15 cellular contexts compared by ENCODE assay signal in genomic region chr4:80077639-80078038, GRCh38. TPM values are rescaled to one million over a fixed set of nuclear protein-coding genes. Genes with fewer than 3 reads are reported as not detected.
A peak's percentile ranks its signal among the peaks of the same experiment; 100 is the strongest.
DNase-seq lines count a peak whose midpoint lies in the region; ATAC-seq and TF ChIP-seq lines count a peak whose summit lies in the region.
"Had no signal": no experiment of that assay in that cellular context is flagged by ENCODE, and none has a peak within 500 bp of the region (broad histone marks: within the 10 kb centered on the region; RNA-seq: fewer than 3 reads in every experiment).

No MANE protein-coding gene starts in this region.

- H3K4me2 ChIP-seq in IMR-90 (ENCODE audit: low read depth, low read length) (no peak overlapping the region), osteoblast (ENCODE audit: insufficient read depth, low read length) (peak overlapping the region; percentile 33)

- no peak overlapping the region for H2AK5ac ChIP-seq in IMR-90 (ENCODE audit: low read depth, low read length)

- no peak for TF ChIP-seq CTCF in IMR-90 (conservative IDR thresholded peaks at IDR 0.05; ENCODE audit: low read depth, low read length)
- no peak for TF ChIP-seq CTCF in osteoblast (IDR thresholded peaks at IDR 0.05; ENCODE audit: extremely low read depth, low read depth, low read length)
- no peak for TF ChIP-seq CTCF in heart left ventricle (IDR thresholded peaks at IDR 0.05)
- TF ChIP-seq CTCF in Peyer's patch (IDR thresholded peaks at IDR 0.05) = no peak

- H3K79me2 ChIP-seq in osteoblast (ENCODE audit: insufficient read depth, low read length) = peaks cover 3% of the 10 kb centered on the region

- no peaks in the 10 kb centered on the region for H3K9me1 ChIP-seq in IMR-90 (ENCODE audit: insufficient read depth, low read length)

- no peak overlapping the region for H2AK9ac ChIP-seq in IMR-90 (replicated peaks; ENCODE audit: low read depth, low read length, poor library complexity)

- TF ChIP-seq POLR2A in IMR-90 (IDR thresholded peaks at IDR 0.05; ENCODE audit: low read depth, low read length) = no peak
- no peak for TF ChIP-seq POLR2A in heart left ventricle (IDR thresholded peaks at IDR 0.05)
- TF ChIP-seq POLR2A in Peyer's patch (IDR thresholded peaks at IDR 0.05) = no peak

- no peaks in the 10 kb centered on the region for H3K79me1 ChIP-seq in IMR-90 (ENCODE audit: low read depth in 1 of 2, low read length in 2 of 2)

- DNase-seq in activated naive CD4-positive, alpha-beta T cell treated with anti-CD3 and anti-CD28 coated beads, Interleukin-2, amount 50 U/mL, for 72 hours (ENCODE audit: low spot score in 2 of 2) = no peak
- DNase-seq in activated naive CD4-positive, alpha-beta T cell (lab: John Stamatoyannopoulos, UW) = no peak
- DNase-seq in IMR-90 (peak; percentile 69), amniotic epithelial cell (ENCODE audit: low read depth) (peak; percentile 45), osteoblast (ENCODE audit: insufficient read length, low spot score, missing footprints) (peak; percentile 82), GM19238 (ENCODE audit: insufficient read length, low spot score) (no peak), heart left ventricle (no peak), Peyer's patch (no peak)
- DNase-seq: colonic mucosa, DMS153, hypothalamus, NCI-H1694, NCI-H526, posterior cingulate gyrus had no signal

- H4K8ac ChIP-seq in IMR-90 (ENCODE audit: low read depth in 2 of 2, low read length in 2 of 2) = no peak overlapping the region

- no peak overlapping the region for H2BK120ac ChIP-seq in IMR-90 (ENCODE audit: low read depth, low read length)

- H2BK15ac ChIP-seq in IMR-90 (ENCODE audit: low read depth, low read length) = no peak overlapping the region

- no CpG with 5 or more reads among the region's 5 CpGs for WGBS in IMR-90 (ENCODE audit: extremely low coverage in 2 of 2, insufficient read length in 1 of 2), 2 experiments
- WGBS in heart left ventricle, 4 donors = 80 to 85% (median 82%) methylated on average over 5 of the region's 5 CpGs

- POLR2A ChIA-PET in IMR-90 (lab: Charles Lee; ENCODE audit: unreplicated experiment) = no interaction called here

- no peak overlapping the region for H2BK5ac ChIP-seq in IMR-90 (ENCODE audit: low read depth, low read length, poor library complexity, severe bottlenecking)

- peak; percentile 67 to 79 for ATAC-seq in activated naive CD4-positive, alpha-beta T cell treated with anti-CD3 and anti-CD28 coated beads, Interleukin-2, amount 50 U/mL, for 72 hours
- ATAC-seq in IMR-90 (ENCODE audit: low read depth) (no peak), heart left ventricle (no peak)
- ATAC-seq: HCT116 had no signal

- H3K56ac ChIP-seq in IMR-90 (ENCODE audit: extremely low read depth, insufficient read depth, low read length) = no peak overlapping the region

- no peak overlapping the region for H2BK20ac ChIP-seq in IMR-90 (ENCODE audit: low read depth, low read length)

- dilution Hi-C loops in IMR-90 (cut with HindIII; ENCODE audit: low sequenced_read_pairs, unreplicated experiment) = no loop called here

- H3K9me3 ChIP-seq in IMR-90 (ENCODE audit: control insufficient read depth, insufficient read depth, low read length) (no peaks in the 10 kb centered on the region), osteoblast (ENCODE audit: low read depth, low read length) (no peaks in the 10 kb centered on the region), heart left ventricle (no peaks in the 10 kb centered on the region), Peyer's patch (no peaks in the 10 kb centered on the region)
- H3K9me3 ChIP-seq: colonic mucosa had no signal

- H3K27me3 ChIP-seq in IMR-90 (ENCODE audit: control insufficient read depth, insufficient read depth, low read length) = no peaks in the 10 kb centered on the region
- no peaks in the 10 kb centered on the region for H3K27me3 ChIP-seq in osteoblast (ENCODE audit: insufficient read depth, low read length)
- no peaks in the 10 kb centered on the region for H3K27me3 ChIP-seq in heart left ventricle
- H3K27me3 ChIP-seq in Peyer's patch = no peaks in the 10 kb centered on the region
- H3K27me3 ChIP-seq: colonic mucosa had no signal

- H4K5ac ChIP-seq in IMR-90 (ENCODE audit: low read depth, low read length) = no peak overlapping the region

- no peak for TF ChIP-seq RAD21 in IMR-90 (IDR thresholded peaks at IDR 0.05; ENCODE audit: low read length)

- H3K14ac ChIP-seq in IMR-90 (replicated peaks; ENCODE audit: low read depth, low read length) = no peak overlapping the region

- H4K20me1 ChIP-seq in IMR-90 (ENCODE audit: insufficient read depth, low read length) (no peaks in the 10 kb centered on the region), osteoblast (ENCODE audit: insufficient read depth, low read length) (no peaks in the 10 kb centered on the region)

- no peak overlapping the region for H3K23ac ChIP-seq in IMR-90 (ENCODE audit: low read depth, low read length)

- H3K36me3 Mint-ChIP-seq in activated naive CD4-positive, alpha-beta T cell treated with anti-CD3 and anti-CD28 coated beads, Interleukin-2, amount 50 U/mL, for 72 hours = peaks cover 9 to 19% of the 10 kb centered on the region in 2 donors

- CTCF ChIA-PET in IMR-90 (lab: Yijun Ruan, JAX) = no interaction called here

- H3K27ac ChIP-seq in IMR-90 (ENCODE audit: insufficient read depth, low read length) (no peak overlapping the region), osteoblast (ENCODE audit: low read depth, low read length) (no peak overlapping the region), heart left ventricle (no peak overlapping the region), Peyer's patch (no peak overlapping the region)
- H3K27ac ChIP-seq: colonic mucosa had no signal

- H4K91ac ChIP-seq in IMR-90 (ENCODE audit: insufficient read depth, low read depth, low read length) = no peak overlapping the region

- H3K4me3 ChIP-seq in IMR-90 (ENCODE audit: insufficient read depth, low read depth, low read length) = no peak overlapping the region
- H3K4me3 ChIP-seq in osteoblast (ENCODE audit: insufficient read depth, low read length) = no peak overlapping the region
- H3K4me3 ChIP-seq in heart left ventricle = peak overlapping the region in 1 of 12 donors; percentile 5
- no peak overlapping the region for H3K4me3 ChIP-seq in Peyer's patch
- H3K4me3 ChIP-seq: colonic mucosa had no signal

- no TSS peak for BruUV-seq in IMR-90 (replicated peaks; lab: Mats Ljungman, UMichigan)

- H2AFZ ChIP-seq in IMR-90 (replicated peaks; ENCODE audit: low read length, poor library complexity) (no peak overlapping the region), osteoblast (ENCODE audit: low read length) (no peak overlapping the region)

- no peak overlapping the region for H3K9ac ChIP-seq in IMR-90 (ENCODE audit: low read depth, low read length)

- H3K18ac ChIP-seq in IMR-90 (ENCODE audit: low read depth, low read length) = no peak overlapping the region

- intact Hi-C loops in IMR-90 (cut with micrococcal nuclease) (loop anchor here (10.0 kb wide), 1 partner anchor 223 kb away; no protein-coding TSS in a partner anchor), heart left ventricle (cut with DNase I) (loop anchor here in 8 of 10 donors (10.0 kb wide), 5 partner anchors 107 to 1123 kb away; partner anchors contain the start of gene PRDM8 (in 1 of the 8))

- in situ Hi-C loops in IMR-90 (cut with MboI; ENCODE audit: low sequenced_read_pairs) = no loop called here

- H3K27ac Mint-ChIP-seq in activated naive CD4-positive, alpha-beta T cell treated with anti-CD3 and anti-CD28 coated beads, Interleukin-2, amount 50 U/mL, for 72 hours = peak overlapping the region in 1 of 2 donors; percentile 53

- no peaks in the 10 kb centered on the region for H3K36me3 ChIP-seq in IMR-90 (ENCODE audit: control insufficient read depth, insufficient read depth, low read length)
- no peaks in the 10 kb centered on the region for H3K36me3 ChIP-seq in osteoblast (ENCODE audit: insufficient read depth, low read length)
- H3K36me3 ChIP-seq in heart left ventricle = no peaks in the 10 kb centered on the region
- no peaks in the 10 kb centered on the region for H3K36me3 ChIP-seq in Peyer's patch
- H3K36me3 ChIP-seq: colonic mucosa had no signal

- peaks cover 2% of the 10 kb centered on the region; the same call in 1 of the 2 replicates for H3K4me1 ChIP-seq in IMR-90 (ENCODE audit: control insufficient read depth, insufficient read depth, low read length)
- H3K4me1 ChIP-seq in osteoblast (ENCODE audit: insufficient read depth, low read length) = peaks cover 24% of the 10 kb centered on the region
- H3K4me1 ChIP-seq in heart left ventricle = peaks cover 0 to 49% (median 10%) of the 10 kb centered on the region in 12 donors
- peaks cover 0 to 15% (median 0%) of the 10 kb centered on the region in 4 donors for H3K4me1 ChIP-seq in Peyer's patch
- H3K4me1 ChIP-seq: colonic mucosa had no signal

- peaks cover 4 to 16% of the 10 kb centered on the region in 2 donors for H3K9me3 Mint-ChIP-seq in activated naive CD4-positive, alpha-beta T cell treated with anti-CD3 and anti-CD28 coated beads, Interleukin-2, amount 50 U/mL, for 72 hours

- H3K4ac ChIP-seq in IMR-90 (ENCODE audit: low read depth, low read length) = no peak overlapping the region

TF ChIP-seq in IMR-90, 13 proteins besides CTCF, POLR2A, EP300 and RAD21:
- no peak for TF ChIP-seq SMC3 (IDR thresholded peaks at IDR 0.05; ENCODE audit: low read depth, low read length)
- TF ChIP-seq, protein P1, sequence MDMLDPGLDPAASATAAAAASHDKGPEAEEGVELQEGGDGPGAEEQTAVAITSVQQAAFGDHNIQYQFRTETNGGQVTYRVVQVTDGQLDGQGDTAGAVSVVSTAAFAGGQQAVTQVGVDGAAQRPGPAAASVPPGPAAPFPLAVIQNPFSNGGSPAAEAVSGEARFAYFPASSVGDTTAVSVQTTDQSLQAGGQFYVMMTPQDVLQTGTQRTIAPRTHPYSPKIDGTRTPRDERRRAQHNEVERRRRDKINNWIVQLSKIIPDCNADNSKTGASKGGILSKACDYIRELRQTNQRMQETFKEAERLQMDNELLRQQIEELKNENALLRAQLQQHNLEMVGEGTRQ (IDR thresholded peaks at IDR 0.05; ENCODE audit: low read depth, low read length) = peak; percentile 49; the same call in 1 of the 2 replicates

RNA-seq across cellular contexts. Expression of gene ANTXR2, which starts 4.6 kb away (rescaled TPM):
- total RNA-seq in activated naive CD4-positive, alpha-beta T cell treated with anti-CD3 and anti-CD28 coated beads, Interleukin-2, amount 50 U/mL, for 72 hours = 1 to 10 TPM; 2.2 to 4.5 TPM
- total RNA-seq in IMR-90 (2012; rRNA removed) (88.5 and 115 TPM in 2 replicates), osteoblast (86.9 and 97.4 TPM in 2 replicates), heart left ventricle (10 to 100 TPM; 33.3 to 76.7 (median 48.7) TPM), Peyer's patch (10 to 100 TPM; 33.5 to 57.8 (median 47.3) TPM)
- polyA plus RNA-seq in IMR-90 (2012; rRNA removed) (36.5 and 46.8 TPM in 2 replicates), heart left ventricle (10 to 100 TPM in 1 of 2 donors, 1 to 10 TPM in 1; 7.0 to 18.0 TPM)
- 7.4 and 14.9 TPM in 2 replicates for polyA plus RNA-seq in IMR-90 (2012; cell fraction: cytosol; rRNA removed)
- 3.8 and 22.8 TPM in 2 replicates for polyA plus RNA-seq in IMR-90 (2012; cell fraction: nucleus; rRNA removed; ENCODE audit: low replicate concordance)

Comparison
In these comparisons a context has a peak if more than half of its experiments do, and no peak if none do; other contexts are left out.
1. ATAC-seq: peak in activated naive CD4-positive, alpha-beta T cell treated with anti-CD3 and anti-CD28 coated beads, Interleukin-2, amount 50 U/mL, for 72 hours (2 of 2); none in IMR-90 (single experiment) and heart left ventricle (0 of 4).
2. DNase-seq: peak in IMR-90 (single experiment), amniotic epithelial cell (single experiment) and osteoblast (single experiment); none in activated naive CD4-positive, alpha-beta T cell treated with anti-CD3 and anti-CD28 coated beads, Interleukin-2, amount 50 U/mL, for 72 hours (0 of 2), activated naive CD4-positive, alpha-beta T cell (0 of 4), GM19238 (single experiment), heart left ventricle (0 of 5) and Peyer's patch (0 of 3).
3. RNA of gene ANTXR2, which starts 4.6 kb away (total RNA-seq): 86.9 to 97.4 TPM in osteoblast, 88.5 to 115 TPM in IMR-90, 33.5 to 57.8 TPM in Peyer's patch and 33.3 to 76.7 TPM in heart left ventricle; 2.2 to 4.5 TPM in activated naive CD4-positive, alpha-beta T cell treated with anti-CD3 and anti-CD28 coated beads, Interleukin-2, amount 50 U/mL, for 72 hours; every median in the first group is over 4 times any median in the second.